Comparison of ENCODE assay signal across 19 cellular contexts in the genomic region with DNA sequence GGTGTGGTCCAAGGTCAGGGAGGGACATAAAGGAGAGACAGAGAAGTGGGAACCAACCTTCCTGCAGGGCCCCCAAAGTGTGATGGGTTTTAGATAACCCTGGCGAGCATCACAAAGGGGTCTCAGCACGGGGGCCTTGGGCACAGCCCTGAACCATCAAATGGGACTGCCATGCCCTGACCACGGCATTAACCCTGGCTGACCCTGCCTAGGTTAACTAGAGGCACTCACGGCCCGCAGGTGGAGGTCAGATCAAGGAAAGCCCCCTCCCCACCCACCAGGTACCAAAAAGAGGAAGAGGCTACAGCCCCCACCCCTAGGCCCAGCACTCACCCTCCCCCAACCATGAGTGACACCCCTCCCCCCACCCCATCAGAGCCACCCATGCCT. TPM values are rescaled to one million over a fixed set of nuclear protein-coding genes. Genes with fewer than 3 reads are reported as not detected.
DNase-seq lines count a peak whose midpoint lies in the region; ATAC-seq and TF ChIP-seq lines count a peak whose summit lies in the region.
"Had no signal": no experiment of that assay in that cellular context is flagged by ENCODE, and none has a peak within 500 bp of the region (broad histone marks: within the 10 kb centered on the region; RNA-seq: fewer than 3 reads in every experiment).

No MANE protein-coding gene starts in this region.

- peak overlapping the region; percentile 63 to 89; a peak in 2 of 4 replicates for H4K8ac ChIP-seq in IMR-90 (ENCODE audit: low read depth in 2 of 2, low read length in 2 of 2)

- H3K27ac Mint-ChIP-seq in endodermal cell (no peak overlapping the region), neural progenitor cell (peak overlapping the region; percentile 93), nephron progenitor cell (no peak overlapping the region)
- H3K27ac Mint-ChIP-seq: CD8-positive, alpha-beta T cell had no signal

- CTCF ChIA-PET in AG04450 (lab: Charles Lee) = interaction anchor here (0.8 to 5.0 kb wide), 6 partner anchors 22 to 375 kb away, joined by 3 to 27 read pairs (median 4); no protein-coding TSS in a partner anchor
- CTCF ChIA-PET in IMR-90 (lab: Yijun Ruan, JAX) = interaction anchor here (0.9 to 1.1 kb wide), 3 partner anchors 13 to 67 kb away, joined by 3 to 6 read pairs (median 3); no protein-coding TSS in a partner anchor

- DNase-seq in AG04450 (ENCODE audit: low read depth, low spot score) = no peak
- DNase-seq in IMR-90 = no peak
- DNase-seq in endodermal cell = no peak
- no peak for DNase-seq in neural progenitor cell (ENCODE audit: low spot score)
- no peak for DNase-seq in NCI-H1105 (lab: John Stamatoyannopoulos, UW)
- no peak for DNase-seq in DMS 273 treated with DMSO at 0.1 percent for 48 hours (lab: John Stamatoyannopoulos, UW)
- no peak for DNase-seq in nephron progenitor cell
- DNase-seq: activated CD4-positive, alpha-beta T cell treated with anti-CD3 and anti-CD28 coated beads, Interleukin-2, amount 50 U/mL, for 1 hour; activated gamma-delta T cell treated with Interleukin-2 at 50 U/mL for 16 hours; CD8-positive, alpha-beta T cell; effector CD4-positive, alpha-beta T cell; Kasumi-1; NCI-H1092; NCI-H524; SHP77 treated with DMSO at 0.1 percent for 48 hours; small intestine; stimulated activated CD4-positive, alpha-beta T cell treated with anti-CD3 and anti-CD28 coated beads, Interleukin-4, amount 100 ng/mL, for 4 hours had no signal

- H3K9ac ChIP-seq in IMR-90 (ENCODE audit: low read depth, low read length) (0 out of 2 replicates have a peak overlapping the region, but pooled peaks have one; percentile 10), endodermal cell (ENCODE audit: extremely low read depth, low read length, poor library complexity, severe bottlenecking) (no peak overlapping the region), neural progenitor cell (no peak overlapping the region)

- peak overlapping the region; percentile 62; the same call in 1 of the 2 replicates for H3K14ac ChIP-seq in IMR-90 (replicated peaks; ENCODE audit: low read depth, low read length)

- H3K9me3 Mint-ChIP-seq in endodermal cell (no peaks in the 10 kb centered on the region), neural progenitor cell (no peaks in the 10 kb centered on the region), nephron progenitor cell (no peaks in the 10 kb centered on the region)
- H3K9me3 Mint-ChIP-seq: CD8-positive, alpha-beta T cell; naive thymus-derived CD8-positive, alpha-beta T cell had no signal

- H3K56ac ChIP-seq in IMR-90 (ENCODE audit: extremely low read depth, insufficient read depth, low read length) = no peak overlapping the region

- H2AK5ac ChIP-seq in IMR-90 (ENCODE audit: low read depth, low read length) = peak overlapping the region; percentile 60; the same call in 1 of the 2 replicates

- H2BK120ac ChIP-seq in IMR-90 (ENCODE audit: low read depth, low read length) = peak overlapping the region; percentile 80

- POLR2A ChIA-PET in AG04450 (lab: Yijun Ruan, JAX) (interaction anchor here (1.3 to 2.0 kb wide), 2 partner anchors 43 to 81 kb away, joined by 5 read pairs; partner anchors contain the start of genes CCDC85C, CCNK and SETD3), IMR-90 (lab: Charles Lee; ENCODE audit: unreplicated experiment) (no interaction called here)

- H3K4me1 ChIP-seq in IMR-90 (ENCODE audit: control insufficient read depth, insufficient read depth, low read length) (peaks cover 34% of the 10 kb centered on the region), endodermal cell (ENCODE audit: control insufficient read depth, insufficient read depth, low read length) (peaks cover 27% of the 10 kb centered on the region), neural progenitor cell (peaks cover 59% of the 10 kb centered on the region)

- H3K9me3 ChIP-seq in AG04450 (ENCODE audit: control insufficient read depth, insufficient read depth, low read length) = no peaks in the 10 kb centered on the region; the same call in 1 of the 2 replicates
- H3K9me3 ChIP-seq in IMR-90 (ENCODE audit: control insufficient read depth, insufficient read depth, low read length) = no peaks in the 10 kb centered on the region
- H3K9me3 ChIP-seq in endodermal cell (ENCODE audit: control insufficient read depth, low read length) = no peaks in the 10 kb centered on the region
- no peaks in the 10 kb centered on the region for H3K9me3 ChIP-seq in neural progenitor cell (ENCODE audit: low read depth)

- no peaks in the 10 kb centered on the region; the same call in 1 of the 2 replicates for H3K36me3 ChIP-seq in IMR-90 (ENCODE audit: control insufficient read depth, insufficient read depth, low read length)
- no peaks in the 10 kb centered on the region for H3K36me3 ChIP-seq in endodermal cell (ENCODE audit: control insufficient read depth, insufficient read depth, low read length)
- H3K36me3 ChIP-seq in neural progenitor cell = no peaks in the 10 kb centered on the region

- H3K4me1 Mint-ChIP-seq in endodermal cell (peaks cover 34% of the 10 kb centered on the region), neural progenitor cell (peaks cover 59% of the 10 kb centered on the region), nephron progenitor cell (peaks cover 80% of the 10 kb centered on the region)

- dilution Hi-C loops in IMR-90 (cut with HindIII; ENCODE audit: low sequenced_read_pairs, unreplicated experiment) = no loop called here

- H3K27me3 Mint-ChIP-seq in endodermal cell (ENCODE audit: insufficient read depth) (no peaks in the 10 kb centered on the region), neural progenitor cell (ENCODE audit: insufficient read depth, low read depth) (peaks cover 2% of the 10 kb centered on the region), nephron progenitor cell (ENCODE audit: low read depth, poor library complexity) (no peaks in the 10 kb centered on the region)
- H3K27me3 Mint-ChIP-seq: naive thymus-derived CD8-positive, alpha-beta T cell had no signal

- intact Hi-C loops in IMR-90 (cut with micrococcal nuclease) = loop anchor here (5.0 kb wide), 1 partner anchor 159 kb away; the partner anchor contains the start of gene CYP46A1

- peak overlapping the region; percentile 97 for H2AK9ac ChIP-seq in IMR-90 (replicated peaks; ENCODE audit: low read depth, low read length, poor library complexity)

- H3K4me3 Mint-ChIP-seq in endodermal cell (peak overlapping the region; percentile 26), neural progenitor cell (no peak overlapping the region), nephron progenitor cell (no peak overlapping the region)
- H3K4me3 Mint-ChIP-seq: CD8-positive, alpha-beta T cell; naive thymus-derived CD8-positive, alpha-beta T cell had no signal

- peak overlapping the region; percentile 81 for H3K27ac ChIP-seq in AG04450 (ENCODE audit: low read depth, low read length)
- peak overlapping the region; percentile 76 for H3K27ac ChIP-seq in IMR-90 (ENCODE audit: insufficient read depth, low read length)
- H3K27ac ChIP-seq in endodermal cell (ENCODE audit: low read depth, low read length) = peak overlapping the region; percentile 57
- peak overlapping the region; percentile 95 for H3K27ac ChIP-seq in neural progenitor cell

- in situ Hi-C loops in IMR-90 (cut with MboI; ENCODE audit: low sequenced_read_pairs) = loop anchor here (5.0 to 10.0 kb wide), 2 partner anchors 99 to 381 kb away; no protein-coding TSS in a partner anchor

- BruUV-seq in IMR-90 (replicated peaks; lab: Mats Ljungman, UMichigan) = no TSS peak

- H4K20me1 ChIP-seq in IMR-90 (ENCODE audit: insufficient read depth, low read length) (peaks cover 23% of the 10 kb centered on the region), neural progenitor cell (ENCODE audit: low read depth) (peaks cover 35% of the 10 kb centered on the region)

- peaks cover 49% of the 10 kb centered on the region for H3K79me2 ChIP-seq in neural progenitor cell (ENCODE audit: low read depth)

- peak overlapping the region; percentile 78 for H3K4ac ChIP-seq in IMR-90 (ENCODE audit: low read depth, low read length)

- TF ChIP-seq CTCF in AG04450 (IDR thresholded peaks at IDR 0.05; ENCODE audit: low read depth, low read length) (no peak), IMR-90 (conservative IDR thresholded peaks at IDR 0.05; ENCODE audit: low read depth, low read length) (no peak), endodermal cell (conservative IDR thresholded peaks at IDR 0.05) (no peak), neural progenitor cell (IDR thresholded peaks at IDR 0.05) (no peak), nephron progenitor cell (IDR thresholded peaks at IDR 0.05) (no peak)

- peak overlapping the region; percentile 32; the same call in 1 of the 2 replicates for H2BK20ac ChIP-seq in IMR-90 (ENCODE audit: low read depth, low read length)

- H3K4me2 ChIP-seq in IMR-90 (ENCODE audit: low read depth, low read length) (peak overlapping the region; percentile 25; the same call in 1 of the 2 replicates), neural progenitor cell (peak overlapping the region; percentile 74)

- H3K23ac ChIP-seq in IMR-90 (ENCODE audit: low read depth, low read length) = peak overlapping the region; percentile 65; the same call in 1 of the 2 replicates

- H3K18ac ChIP-seq in IMR-90 (ENCODE audit: low read depth, low read length) = peak overlapping the region; percentile 39; the same call in 1 of the 2 replicates

- peak overlapping the region; percentile 80 for H2BK5ac ChIP-seq in IMR-90 (ENCODE audit: low read depth, low read length, poor library complexity, severe bottlenecking)

- no peak for ATAC-seq in IMR-90 (ENCODE audit: low read depth)
- ATAC-seq in HG03469 (IDR thresholded peaks at IDR 0.05; ENCODE audit: unreplicated experiment) = no peak
- ATAC-seq: CD8-positive, alpha-beta T cell; naive thymus-derived CD8-positive, alpha-beta T cell had no signal

- H3K79me1 ChIP-seq in IMR-90 (ENCODE audit: low read depth in 1 of 2, low read length in 2 of 2) = peaks cover 21 to 78% of the 10 kb centered on the region in 2 experiments

- TF ChIP-seq POLR2A in IMR-90 (IDR thresholded peaks at IDR 0.05; ENCODE audit: low read depth, low read length) = no peak

- H2BK15ac ChIP-seq in IMR-90 (ENCODE audit: low read depth, low read length) = 0 out of 3 replicates have a peak overlapping the region, but pooled peaks have one; percentile 38

- no peaks in the 10 kb centered on the region for H3K27me3 ChIP-seq in AG04450 (ENCODE audit: control insufficient read depth, insufficient read depth, low read length)
- H3K27me3 ChIP-seq in IMR-90 (ENCODE audit: control insufficient read depth, insufficient read depth, low read length) = no peaks in the 10 kb centered on the region
- H3K27me3 ChIP-seq in endodermal cell (ENCODE audit: control insufficient read depth, insufficient read depth, low read length, poor library complexity, severe bottlenecking) = no peaks in the 10 kb centered on the region
- H3K27me3 ChIP-seq in neural progenitor cell = no peaks in the 10 kb centered on the region

- peaks cover 10% of the 10 kb centered on the region for H3K9me1 ChIP-seq in IMR-90 (ENCODE audit: insufficient read depth, low read length)

- peak overlapping the region; percentile 14 for H4K5ac ChIP-seq in IMR-90 (ENCODE audit: low read depth, low read length)

- TF ChIP-seq RAD21 in IMR-90 (IDR thresholded peaks at IDR 0.05; ENCODE audit: low read length) = no peak

- WGBS in IMR-90 (ENCODE audit: extremely low coverage in 2 of 2, insufficient read length in 1 of 2), 2 experiments = no CpG with 5 or more reads among the region's 5 CpGs
- WGBS in endodermal cell (ENCODE audit: insufficient coverage in 1 of 2, insufficient read length in 1 of 2), 2 experiments = 82 to 83% methylated on average over 2 to 5 of the region's 5 CpGs

- H2AFZ ChIP-seq in IMR-90 (replicated peaks; ENCODE audit: low read length, poor library complexity) (peak overlapping the region; percentile 81), neural progenitor cell (replicated peaks) (no peak overlapping the region)

- peak overlapping the region; percentile 91 for H4K91ac ChIP-seq in IMR-90 (ENCODE audit: insufficient read depth, low read depth, low read length)

- no peak overlapping the region for H3K4me3 ChIP-seq in AG04450 (ENCODE audit: low read depth, low read length)
- H3K4me3 ChIP-seq in IMR-90 (ENCODE audit: insufficient read depth, low read depth, low read length) = no peak overlapping the region
- no peak overlapping the region for H3K4me3 ChIP-seq in endodermal cell (ENCODE audit: low read length)
- peak overlapping the region; percentile 30 for H3K4me3 ChIP-seq in neural progenitor cell

- peaks cover 5% of the 10 kb centered on the region for H3K36me3 Mint-ChIP-seq in endodermal cell (ENCODE audit: low read depth)
- H3K36me3 Mint-ChIP-seq in neural progenitor cell = peaks cover 3% of the 10 kb centered on the region
- no peaks in the 10 kb centered on the region for H3K36me3 Mint-ChIP-seq in nephron progenitor cell (ENCODE audit: low read depth)
- H3K36me3 Mint-ChIP-seq: CD8-positive, alpha-beta T cell; naive thymus-derived CD8-positive, alpha-beta T cell had no signal

- peaks cover 38% of the 10 kb centered on the region for H3F3A ChIP-seq in neural progenitor cell (ENCODE audit: low read depth)

RNA-seq across cellular contexts. Expression of gene CCNK, which starts 42.4 kb away (rescaled TPM):
- polyA plus RNA-seq in AG04450 (2011; rRNA removed) = 18.9 and 33.4 TPM in 2 replicates
- 34.9 and 38.3 TPM in 2 replicates for polyA minus RNA-seq in AG04450 (2011; rRNA and poly(A)+ RNA removed)
- total RNA-seq in IMR-90 (2012; rRNA removed) = 18.8 and 33.1 TPM in 2 replicates
- polyA plus RNA-seq in IMR-90 (2012; rRNA removed) = 25.0 and 38.3 TPM in 2 replicates
- polyA plus RNA-seq in IMR-90 (2012; cell fraction: cytosol; rRNA removed) = 9.1 and 12.6 TPM in 2 replicates
- 14.4 and 41.8 TPM in 2 replicates for polyA plus RNA-seq in IMR-90 (2012; cell fraction: nucleus; rRNA removed; ENCODE audit: low replicate concordance)
- 10 to 100 TPM; 71.5 to 77.1 TPM for total RNA-seq in endodermal cell
- polyA plus RNA-seq in endodermal cell (2013, experiment 1 of 2) = 62.9 TPM
- polyA plus RNA-seq in endodermal cell (2013, experiment 2 of 2) = 60.4 TPM
- 18.1 and 19.0 TPM in 2 replicates for total RNA-seq in neural progenitor cell (ENCODE audit: low replicate concordance)

RNA-seq across cellular contexts. Expression of gene SETD3, which starts 43.0 kb away (rescaled TPM):
- polyA plus RNA-seq in AG04450 (2011; rRNA removed) (23.7 and 25.0 TPM in 2 replicates), IMR-90 (2012; rRNA removed) (15.9 and 18.8 TPM in 2 replicates)
- polyA minus RNA-seq in AG04450 (2011; rRNA and poly(A)+ RNA removed) = 28.2 and 33.2 TPM in 2 replicates
- total RNA-seq in IMR-90 (2012; rRNA removed) (31.9 and 35.0 TPM in 2 replicates), endodermal cell (10 to 100 TPM; 57.8 to 68.1 TPM), neural progenitor cell (ENCODE audit: low replicate concordance) (54.7 and 68.0 TPM in 2 replicates)
- polyA plus RNA-seq in IMR-90 (2012; cell fraction: cytosol; rRNA removed) = 5.3 and 7.6 TPM in 2 replicates
- polyA plus RNA-seq in IMR-90 (2012; cell fraction: nucleus; rRNA removed; ENCODE audit: low replicate concordance) = 1.7 and 11.2 TPM in 2 replicates
- 41.3 TPM for polyA plus RNA-seq in endodermal cell (2013, experiment 1 of 2)
- polyA plus RNA-seq in endodermal cell (2013, experiment 2 of 2) = 38.5 TPM
